Comparison of ENCODE assay signal across 1 cellular context in the genomic region with DNA sequence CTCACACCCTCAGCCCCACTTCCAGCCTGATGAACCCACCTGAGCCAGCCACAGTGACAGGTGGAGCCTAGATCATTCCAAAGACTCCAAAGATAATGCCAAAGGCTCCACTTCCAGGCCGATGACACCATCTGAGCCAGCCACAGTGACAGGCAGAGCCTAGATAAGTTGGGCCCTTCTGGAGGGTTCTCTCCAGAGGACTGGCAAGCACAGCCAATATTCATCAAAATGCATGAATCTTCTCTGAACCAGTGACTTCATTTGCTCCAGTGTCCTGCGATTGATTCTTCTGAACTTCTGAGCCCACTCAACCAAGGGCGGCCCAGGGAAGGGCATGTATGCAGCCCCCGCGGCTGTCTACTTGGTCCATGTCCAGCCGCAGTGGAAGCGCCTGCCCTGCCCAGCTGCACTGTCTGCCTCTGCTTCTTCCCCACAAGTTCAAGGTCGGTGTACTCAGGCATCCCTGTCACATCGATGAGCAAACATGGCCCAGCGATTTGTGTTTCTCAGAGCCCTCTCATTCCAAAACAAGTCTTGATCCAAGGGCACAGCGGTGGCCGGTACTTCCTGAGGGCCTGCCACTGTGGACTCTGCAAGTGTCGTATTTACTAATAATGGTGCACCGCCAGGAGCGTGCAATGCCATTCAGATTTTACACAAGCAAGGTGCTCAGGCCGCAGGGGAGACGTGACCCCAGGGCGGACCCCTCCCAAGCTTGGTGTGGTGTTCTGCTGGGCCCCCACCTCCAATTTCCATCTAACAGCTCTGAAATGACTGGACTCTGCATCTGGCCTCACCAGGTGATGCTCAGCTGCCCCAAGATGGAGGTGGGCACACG.
TF ChIP-seq lines count a peak whose summit lies in the region.

No MANE protein-coding gene starts in this region.

TF ChIP-seq in H1, 55 proteins besides CTCF, POLR2A, EP300 and RAD21 (continued from another document):
- TF ChIP-seq, protein P1, sequence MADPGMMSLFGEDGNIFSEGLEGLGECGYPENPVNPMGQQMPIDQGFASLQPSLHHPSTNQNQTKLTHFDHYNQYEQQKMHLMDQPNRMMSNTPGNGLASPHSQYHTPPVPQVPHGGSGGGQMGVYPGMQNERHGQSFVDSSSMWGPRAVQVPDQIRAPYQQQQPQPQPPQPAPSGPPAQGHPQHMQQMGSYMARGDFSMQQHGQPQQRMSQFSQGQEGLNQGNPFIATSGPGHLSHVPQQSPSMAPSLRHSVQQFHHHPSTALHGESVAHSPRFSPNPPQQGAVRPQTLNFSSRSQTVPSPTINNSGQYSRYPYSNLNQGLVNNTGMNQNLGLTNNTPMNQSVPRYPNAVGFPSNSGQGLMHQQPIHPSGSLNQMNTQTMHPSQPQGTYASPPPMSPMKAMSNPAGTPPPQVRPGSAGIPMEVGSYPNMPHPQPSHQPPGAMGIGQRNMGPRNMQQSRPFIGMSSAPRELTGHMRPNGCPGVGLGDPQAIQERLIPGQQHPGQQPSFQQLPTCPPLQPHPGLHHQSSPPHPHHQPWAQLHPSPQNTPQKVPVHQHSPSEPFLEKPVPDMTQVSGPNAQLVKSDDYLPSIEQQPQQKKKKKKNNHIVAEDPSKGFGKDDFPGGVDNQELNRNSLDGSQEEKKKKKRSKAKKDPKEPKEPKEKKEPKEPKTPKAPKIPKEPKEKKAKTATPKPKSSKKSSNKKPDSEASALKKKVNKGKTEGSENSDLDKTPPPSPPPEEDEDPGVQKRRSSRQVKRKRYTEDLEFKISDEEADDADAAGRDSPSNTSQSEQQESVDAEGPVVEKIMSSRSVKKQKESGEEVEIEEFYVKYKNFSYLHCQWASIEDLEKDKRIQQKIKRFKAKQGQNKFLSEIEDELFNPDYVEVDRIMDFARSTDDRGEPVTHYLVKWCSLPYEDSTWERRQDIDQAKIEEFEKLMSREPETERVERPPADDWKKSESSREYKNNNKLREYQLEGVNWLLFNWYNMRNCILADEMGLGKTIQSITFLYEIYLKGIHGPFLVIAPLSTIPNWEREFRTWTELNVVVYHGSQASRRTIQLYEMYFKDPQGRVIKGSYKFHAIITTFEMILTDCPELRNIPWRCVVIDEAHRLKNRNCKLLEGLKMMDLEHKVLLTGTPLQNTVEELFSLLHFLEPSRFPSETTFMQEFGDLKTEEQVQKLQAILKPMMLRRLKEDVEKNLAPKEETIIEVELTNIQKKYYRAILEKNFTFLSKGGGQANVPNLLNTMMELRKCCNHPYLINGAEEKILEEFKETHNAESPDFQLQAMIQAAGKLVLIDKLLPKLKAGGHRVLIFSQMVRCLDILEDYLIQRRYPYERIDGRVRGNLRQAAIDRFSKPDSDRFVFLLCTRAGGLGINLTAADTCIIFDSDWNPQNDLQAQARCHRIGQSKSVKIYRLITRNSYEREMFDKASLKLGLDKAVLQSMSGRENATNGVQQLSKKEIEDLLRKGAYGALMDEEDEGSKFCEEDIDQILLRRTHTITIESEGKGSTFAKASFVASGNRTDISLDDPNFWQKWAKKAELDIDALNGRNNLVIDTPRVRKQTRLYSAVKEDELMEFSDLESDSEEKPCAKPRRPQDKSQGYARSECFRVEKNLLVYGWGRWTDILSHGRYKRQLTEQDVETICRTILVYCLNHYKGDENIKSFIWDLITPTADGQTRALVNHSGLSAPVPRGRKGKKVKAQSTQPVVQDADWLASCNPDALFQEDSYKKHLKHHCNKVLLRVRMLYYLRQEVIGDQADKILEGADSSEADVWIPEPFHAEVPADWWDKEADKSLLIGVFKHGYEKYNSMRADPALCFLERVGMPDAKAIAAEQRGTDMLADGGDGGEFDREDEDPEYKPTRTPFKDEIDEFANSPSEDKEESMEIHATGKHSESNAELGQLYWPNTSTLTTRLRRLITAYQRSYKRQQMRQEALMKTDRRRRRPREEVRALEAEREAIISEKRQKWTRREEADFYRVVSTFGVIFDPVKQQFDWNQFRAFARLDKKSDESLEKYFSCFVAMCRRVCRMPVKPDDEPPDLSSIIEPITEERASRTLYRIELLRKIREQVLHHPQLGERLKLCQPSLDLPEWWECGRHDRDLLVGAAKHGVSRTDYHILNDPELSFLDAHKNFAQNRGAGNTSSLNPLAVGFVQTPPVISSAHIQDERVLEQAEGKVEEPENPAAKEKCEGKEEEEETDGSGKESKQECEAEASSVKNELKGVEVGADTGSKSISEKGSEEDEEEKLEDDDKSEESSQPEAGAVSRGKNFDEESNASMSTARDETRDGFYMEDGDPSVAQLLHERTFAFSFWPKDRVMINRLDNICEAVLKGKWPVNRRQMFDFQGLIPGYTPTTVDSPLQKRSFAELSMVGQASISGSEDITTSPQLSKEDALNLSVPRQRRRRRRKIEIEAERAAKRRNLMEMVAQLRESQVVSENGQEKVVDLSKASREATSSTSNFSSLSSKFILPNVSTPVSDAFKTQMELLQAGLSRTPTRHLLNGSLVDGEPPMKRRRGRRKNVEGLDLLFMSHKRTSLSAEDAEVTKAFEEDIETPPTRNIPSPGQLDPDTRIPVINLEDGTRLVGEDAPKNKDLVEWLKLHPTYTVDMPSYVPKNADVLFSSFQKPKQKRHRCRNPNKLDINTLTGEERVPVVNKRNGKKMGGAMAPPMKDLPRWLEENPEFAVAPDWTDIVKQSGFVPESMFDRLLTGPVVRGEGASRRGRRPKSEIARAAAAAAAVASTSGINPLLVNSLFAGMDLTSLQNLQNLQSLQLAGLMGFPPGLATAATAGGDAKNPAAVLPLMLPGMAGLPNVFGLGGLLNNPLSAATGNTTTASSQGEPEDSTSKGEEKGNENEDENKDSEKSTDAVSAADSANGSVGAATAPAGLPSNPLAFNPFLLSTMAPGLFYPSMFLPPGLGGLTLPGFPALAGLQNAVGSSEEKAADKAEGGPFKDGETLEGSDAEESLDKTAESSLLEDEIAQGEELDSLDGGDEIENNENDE (IDR thresholded peaks at IDR 0.05; ENCODE audit: insufficient replicate concordance, low read length), result no peak
- TF ChIP-seq, protein P2, sequence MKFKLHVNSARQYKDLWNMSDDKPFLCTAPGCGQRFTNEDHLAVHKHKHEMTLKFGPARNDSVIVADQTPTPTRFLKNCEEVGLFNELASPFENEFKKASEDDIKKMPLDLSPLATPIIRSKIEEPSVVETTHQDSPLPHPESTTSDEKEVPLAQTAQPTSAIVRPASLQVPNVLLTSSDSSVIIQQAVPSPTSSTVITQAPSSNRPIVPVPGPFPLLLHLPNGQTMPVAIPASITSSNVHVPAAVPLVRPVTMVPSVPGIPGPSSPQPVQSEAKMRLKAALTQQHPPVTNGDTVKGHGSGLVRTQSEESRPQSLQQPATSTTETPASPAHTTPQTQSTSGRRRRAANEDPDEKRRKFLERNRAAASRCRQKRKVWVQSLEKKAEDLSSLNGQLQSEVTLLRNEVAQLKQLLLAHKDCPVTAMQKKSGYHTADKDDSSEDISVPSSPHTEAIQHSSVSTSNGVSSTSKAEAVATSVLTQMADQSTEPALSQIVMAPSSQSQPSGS (IDR thresholded peaks at IDR 0.05; ENCODE audit: low read length), result no peak
- TF ChIP-seq ASH2L (IDR thresholded peaks at IDR 0.05; ENCODE audit: low read length) (no peak), SIX5 (IDR thresholded peaks at IDR 0.05; ENCODE audit: low read depth, low read length) (no peak), SAP30 (IDR thresholded peaks at IDR 0.05; ENCODE audit: insufficient read depth, insufficient replicate concordance, low read length) (no peak), RXRA (IDR thresholded peaks at IDR 0.05; ENCODE audit: insufficient read depth, low read depth, low read length) (no peak), POLR2AphosphoS5 (IDR thresholded peaks at IDR 0.05; ENCODE audit: low read depth, low read length) (no peak), SIN3A (conservative IDR thresholded peaks at IDR 0.05 in 1 of 2, IDR thresholded peaks at IDR 0.05 in 1 of 2; ENCODE audit: low read depth in 1 of 2, low read length in 2 of 2) (no peak), HDAC2 (IDR thresholded peaks at IDR 0.05; ENCODE audit: borderline replicate concordance in 1 of 2, low read depth in 2 of 2, low read length in 2 of 2) (no peak), SP2 (IDR thresholded peaks at IDR 0.05; ENCODE audit: low read length) (no peak), KDM4A (IDR thresholded peaks at IDR 0.05; ENCODE audit: low read depth, low read length, severe bottlenecking) (no peak), SP4 (IDR thresholded peaks at IDR 0.05; ENCODE audit: low read length) (no peak), TAF7 (optimal IDR thresholded peaks at IDR 0.05; ENCODE audit: borderline replicate concordance, low read depth, low read length) (no peak), BACH1 (IDR thresholded peaks at IDR 0.05; ENCODE audit: low read length) (no peak), CEBPB (IDR thresholded peaks at IDR 0.05; ENCODE audit: low read depth, low read length) (no peak), JUND (IDR thresholded peaks at IDR 0.05; ENCODE audit: low read length) (no peak), CHD2 (IDR thresholded peaks at IDR 0.05; ENCODE audit: low read length) (no peak), KDM5A (IDR thresholded peaks at IDR 0.05; ENCODE audit: low read length) (no peak)
- TF ChIP-seq, protein P3, sequence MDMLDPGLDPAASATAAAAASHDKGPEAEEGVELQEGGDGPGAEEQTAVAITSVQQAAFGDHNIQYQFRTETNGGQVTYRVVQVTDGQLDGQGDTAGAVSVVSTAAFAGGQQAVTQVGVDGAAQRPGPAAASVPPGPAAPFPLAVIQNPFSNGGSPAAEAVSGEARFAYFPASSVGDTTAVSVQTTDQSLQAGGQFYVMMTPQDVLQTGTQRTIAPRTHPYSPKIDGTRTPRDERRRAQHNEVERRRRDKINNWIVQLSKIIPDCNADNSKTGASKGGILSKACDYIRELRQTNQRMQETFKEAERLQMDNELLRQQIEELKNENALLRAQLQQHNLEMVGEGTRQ (IDR thresholded peaks at IDR 0.05; ENCODE audit: low read length), result no peak
